Comparison of ENCODE assay signal across 15 cellular contexts in genomic region chr4:16695896-16696295, GRCh38.
DNase-seq lines count a peak whose midpoint lies in the region; ATAC-seq and TF ChIP-seq lines count a peak whose summit lies in the region.
"Had no signal": no experiment of that assay in that cellular context is flagged by ENCODE, and none has a peak within 500 bp of the region (broad histone marks: within the 10 kb centered on the region; RNA-seq: fewer than 3 reads in every experiment).

No MANE protein-coding gene starts in this region.

- no peaks in the 10 kb centered on the region for H3K27me3 ChIP-seq in IMR-90 (ENCODE audit: control insufficient read depth, insufficient read depth, low read length)
- H3K27me3 ChIP-seq in hepatocyte: no peaks in the 10 kb centered on the region

- H4K91ac ChIP-seq in IMR-90 (ENCODE audit: insufficient read depth, low read depth, low read length): no peak overlapping the region

- no peak overlapping the region for H2AK9ac ChIP-seq in IMR-90 (replicated peaks; ENCODE audit: low read depth, low read length, poor library complexity)

- H4K5ac ChIP-seq in IMR-90 (ENCODE audit: low read depth, low read length): no peak overlapping the region

- CTCF ChIA-PET in IMR-90 (lab: Yijun Ruan, JAX): no interaction called here

- in situ Hi-C loops in IMR-90 (cut with MboI; ENCODE audit: low sequenced_read_pairs): no loop called here

- H4K20me1 ChIP-seq in IMR-90 (ENCODE audit: insufficient read depth, low read length): no peaks in the 10 kb centered on the region
- H4K20me1 ChIP-seq in hepatocyte (ENCODE audit: insufficient read depth, poor library complexity, severe bottlenecking): no peaks in the 10 kb centered on the region

- no peak overlapping the region for H3K56ac ChIP-seq in IMR-90 (ENCODE audit: extremely low read depth, insufficient read depth, low read length)

- H3K9me1 ChIP-seq in IMR-90 (ENCODE audit: insufficient read depth, low read length): peaks cover 9% of the 10 kb centered on the region

- no peak overlapping the region for H3K9ac ChIP-seq in IMR-90 (ENCODE audit: low read depth, low read length)

- H3K27ac ChIP-seq in IMR-90 (ENCODE audit: insufficient read depth, low read length) (no peak overlapping the region), cingulate gyrus (ENCODE audit: low read depth, low read length) (peak overlapping the region; percentile 10), hepatocyte (no peak overlapping the region)
- H3K27ac ChIP-seq: C4-2B had no signal

- DNase-seq in IMR-90: no peak
- peak; percentile 97 for DNase-seq in foreskin melanocyte
- DNase-seq in hepatocyte (ENCODE audit: low spot score): no peak
- DNase-seq in activated T-cell treated with anti-CD3 and anti-CD28 coated beads for 4 hours: no peak
- DNase-seq: AML-193; Caco-2; CD4-positive, alpha-beta T cell; GOT3; KG1 had no signal

- H3K79me2 ChIP-seq in hepatocyte: no peaks in the 10 kb centered on the region

- H3K36me3 ChIP-seq in IMR-90 (ENCODE audit: control insufficient read depth, insufficient read depth, low read length): 0 out of 2 replicates have a peak, but pooled peaks cover 2% of the 10 kb centered on the region
- H3K36me3 ChIP-seq in hepatocyte (replicated peaks; ENCODE audit: insufficient read depth, low read depth): no peaks in the 10 kb centered on the region
- H3K36me3 ChIP-seq: HAP-1 had no signal

- POLR2A ChIA-PET in IMR-90 (lab: Charles Lee; ENCODE audit: unreplicated experiment): no interaction called here

- peak overlapping the region; percentile 16; the same call in 1 of the 2 replicates for H3K18ac ChIP-seq in IMR-90 (ENCODE audit: low read depth, low read length)

- H3K4me3 ChIP-seq in IMR-90 (ENCODE audit: insufficient read depth, low read depth, low read length): no peak overlapping the region
- H3K4me3 ChIP-seq in hepatocyte: no peak overlapping the region
- H3K4me3 ChIP-seq: HAP-1 had no signal

- intact Hi-C loops in IMR-90 (cut with micrococcal nuclease): no loop called here

- peaks cover 17% of the 10 kb centered on the region for H3K4me1 ChIP-seq in IMR-90 (ENCODE audit: control insufficient read depth, insufficient read depth, low read length)
- H3K4me1 ChIP-seq in hepatocyte (ENCODE audit: insufficient read depth): peaks cover 4% of the 10 kb centered on the region
- H3K4me1 ChIP-seq: Caco-2 had no signal

- no peak for TF ChIP-seq CTCF in IMR-90 (conservative IDR thresholded peaks at IDR 0.05; ENCODE audit: low read depth, low read length)
- no peak for TF ChIP-seq CTCF in hepatocyte (IDR thresholded peaks at IDR 0.05; ENCODE audit: poor library complexity)

- TF ChIP-seq POLR2A in IMR-90 (IDR thresholded peaks at IDR 0.05; ENCODE audit: low read depth, low read length): no peak

- no peak overlapping the region for H2AK5ac ChIP-seq in IMR-90 (ENCODE audit: low read depth, low read length)

- BruUV-seq in IMR-90 (replicated peaks; lab: Mats Ljungman, UMichigan): no TSS peak

- no peaks in the 10 kb centered on the region for H3K9me2 ChIP-seq in hepatocyte (replicated peaks; ENCODE audit: insufficient read depth)

- peaks cover 0 to 4% of the 10 kb centered on the region in 2 experiments; a peak in 1 of 4 replicates for H3K79me1 ChIP-seq in IMR-90 (ENCODE audit: low read depth in 1 of 2, low read length in 2 of 2)

- H2BK5ac ChIP-seq in IMR-90 (ENCODE audit: low read depth, low read length, poor library complexity, severe bottlenecking): no peak overlapping the region

- ATAC-seq in IMR-90 (ENCODE audit: low read depth): no peak
- ATAC-seq in HG03565 (IDR thresholded peaks at IDR 0.05; ENCODE audit: unreplicated experiment): no peak
- ATAC-seq in HG02852 (IDR thresholded peaks at IDR 0.05; ENCODE audit: unreplicated experiment): no peak
- ATAC-seq: HepG2 had no signal

- no CpG with 5 or more reads among the region's 1 CpG for WGBS in IMR-90 (ENCODE audit: extremely low coverage in 2 of 2, insufficient read length in 1 of 2), 2 experiments
- 100% methylated on average over 1 of the region's 1 CpG for WGBS in hepatocyte (ENCODE audit: low lambda C conversion rate, missing lambda C conversion rate)

- no peak overlapping the region for H2BK15ac ChIP-seq in IMR-90 (ENCODE audit: low read depth, low read length)

- H3K4me2 ChIP-seq in IMR-90 (ENCODE audit: low read depth, low read length) (no peak overlapping the region), hepatocyte (no peak overlapping the region)

- no peak for TF ChIP-seq RAD21 in IMR-90 (IDR thresholded peaks at IDR 0.05; ENCODE audit: low read length)

- no peak overlapping the region for H2BK20ac ChIP-seq in IMR-90 (ENCODE audit: low read depth, low read length)

- no peak overlapping the region for H4K8ac ChIP-seq in IMR-90 (ENCODE audit: low read depth in 2 of 2, low read length in 2 of 2)

- no peak overlapping the region for H2BK120ac ChIP-seq in IMR-90 (ENCODE audit: low read depth, low read length)

- H2AFZ ChIP-seq in IMR-90 (replicated peaks; ENCODE audit: low read length, poor library complexity) (no peak overlapping the region), hepatocyte (no peak overlapping the region)

- no peak overlapping the region for H3K23ac ChIP-seq in IMR-90 (ENCODE audit: low read depth, low read length)

- dilution Hi-C loops in IMR-90 (cut with HindIII; ENCODE audit: low sequenced_read_pairs, unreplicated experiment): no loop called here

- H3K14ac ChIP-seq in IMR-90 (replicated peaks; ENCODE audit: low read depth, low read length): 0 out of 2 replicates have a peak overlapping the region, but pooled peaks have one; percentile 35

- H3K4ac ChIP-seq in IMR-90 (ENCODE audit: low read depth, low read length): no peak overlapping the region

- H3K9me3 ChIP-seq in IMR-90 (ENCODE audit: control insufficient read depth, insufficient read depth, low read length): no peaks in the 10 kb centered on the region
- H3K9me3 ChIP-seq in hepatocyte (ENCODE audit: low read depth): no peaks in the 10 kb centered on the region
- H3K9me3 ChIP-seq: Caco-2, HAP-1 had no signal

TF ChIP-seq in IMR-90, 13 proteins besides CTCF, POLR2A, EP300 and RAD21:
- TF ChIP-seq ELK1 (IDR thresholded peaks at IDR 0.05; ENCODE audit: borderline replicate concordance, low read depth, low read length) (no peak), MAZ (IDR thresholded peaks at IDR 0.05; ENCODE audit: borderline replicate concordance, low read depth, low read length) (no peak), FOS (IDR thresholded peaks at IDR 0.05; ENCODE audit: low read depth, low read length) (no peak), NFE2L2 (IDR thresholded peaks at IDR 0.05; ENCODE audit: low read depth, low read length) (no peak), MAFK (IDR thresholded peaks at IDR 0.05; ENCODE audit: low read depth, low read length) (no peak), RFX5 (IDR thresholded peaks at IDR 0.05; ENCODE audit: low read depth, low read length) (no peak), CEBPB (IDR thresholded peaks at IDR 0.05; ENCODE audit: low read depth, low read length) (no peak)
